In genomic region chr9:34701023-34701768, GRCh38 we compare ENCODE assay signal across 8 cellular contexts. TPM values are rescaled to one million over a fixed set of nuclear protein-coding genes. Genes with fewer than 3 reads are reported as not detected.
DNase-seq lines count a peak whose midpoint lies in the region; ATAC-seq and TF ChIP-seq lines count a peak whose summit lies in the region.

No MANE protein-coding gene starts in this region.

- no peaks in the 10 kb centered on the region for H3K36me3 Mint-ChIP-seq in CD4-positive, alpha-beta T cell (ENCODE audit: low read depth)

- peak overlapping the region; percentile 66 for H3K4me3 Mint-ChIP-seq in CD4-positive, alpha-beta T cell

- CTCF ChIA-PET in CD4-positive, alpha-beta T cell (lab: Charles Lee) = interaction anchor here (1.0 to 3.7 kb wide), 5 partner anchors 36 to 89 kb away, joined by 6 to 37 read pairs (median 11); partner anchors contain the start of genes CCL27, GALT and RPP25L
- CTCF ChIA-PET in HEK293T (lab: Yijun Ruan, JAX) = interaction anchor here (0.7 to 2.7 kb wide), 7 partner anchors 15 to 67 kb away, joined by 3 to 11 read pairs (median 3); no protein-coding TSS in a partner anchor

- H3K9me3 Mint-ChIP-seq in CD4-positive, alpha-beta T cell = no peaks in the 10 kb centered on the region

- H3K36me3 ChIP-seq in lung (ENCODE audit: control insufficient read depth in 2 of 2, insufficient read depth in 2 of 2, low read length in 2 of 2) = no peaks in the 10 kb centered on the region

- no peaks in the 10 kb centered on the region for H3K9me3 ChIP-seq in CD4-positive, alpha-beta T cell (ENCODE audit: control insufficient read depth, low read length)
- no peaks in the 10 kb centered on the region for H3K9me3 ChIP-seq in lung (ENCODE audit: control insufficient read depth in 2 of 2, insufficient read depth in 1 of 2, low read length in 1 of 2)

- H3K4me1 Mint-ChIP-seq in CD4-positive, alpha-beta T cell (ENCODE audit: low read depth) = peaks cover 14% of the 10 kb centered on the region

- no peaks in the 10 kb centered on the region for H3K27me3 ChIP-seq in CD4-positive, alpha-beta T cell (ENCODE audit: control insufficient read depth, insufficient read depth, low read length)
- H3K27me3 ChIP-seq in lung (ENCODE audit: control insufficient read depth, insufficient read depth) = no peaks in the 10 kb centered on the region

- H3K27ac Mint-ChIP-seq in CD4-positive, alpha-beta T cell = no peak overlapping the region

- peak; percentile 57 to 77 (median 65) for DNase-seq in CD4-positive, alpha-beta T cell
- peak; percentile 91 for DNase-seq in HEK293T (ENCODE audit: extremely low spot score)
- peak; percentile 54 to 74 for DNase-seq in NCI-H446 (lab: John Stamatoyannopoulos, UW)
- peak; percentile 35 to 68 for DNase-seq in activated CD8-positive, alpha-beta memory T cell treated with anti-CD3 and anti-CD28 coated beads for 1 hour (ENCODE audit: extremely low read depth in 1 of 2, low read depth in 1 of 2)
- DNase-seq in effector CD8-positive, alpha-beta T cell (lab: John Stamatoyannopoulos, UW) = peak; percentile 59
- peak; percentile 70 for DNase-seq in lung (ENCODE audit: low spot score)
- DNase-seq in stimulated activated CD4-positive, alpha-beta T cell treated with anti-CD3 and anti-CD28 coated beads, Interleukin-4, amount 100 ng/mL, for 4 hours = peak; percentile 68 to 78

- POLR2A ChIA-PET in CD4-positive, alpha-beta T cell (lab: Charles Lee) = no interaction called here
- POLR2A ChIA-PET in HEK293T (lab: Yijun Ruan, JAX) = interaction anchor here (0.8 to 1.2 kb wide), 2 partner anchors 16 to 65 kb away, joined by 3 to 4 read pairs; no protein-coding TSS in a partner anchor

- ATAC-seq in CD4-positive, alpha-beta T cell (ENCODE audit: poor library complexity) = peak; percentile 90
- ATAC-seq in lung (ENCODE audit: insufficient read depth, low FRiP score) (peak; percentile 94), HG02763 (IDR thresholded peaks at IDR 0.05; ENCODE audit: unreplicated experiment) (no peak)

- H3K4me1 ChIP-seq in lung (ENCODE audit: control insufficient read depth in 2 of 2, insufficient read depth in 2 of 2, low read length in 2 of 2) = no peaks in the 10 kb centered on the region

- peak overlapping the region; percentile 57 for H3K4me3 ChIP-seq in lung

- no peak overlapping the region for H3K27ac ChIP-seq in CD4-positive, alpha-beta T cell (ENCODE audit: low read depth, low read length)
- H3K27ac ChIP-seq in lung (ENCODE audit: low read depth in 1 of 2, low read length in 1 of 2) = peak overlapping the region; percentile 46 to 48

- intact Hi-C loops in CD4-positive, alpha-beta T cell (cut with DNase I, micrococcal nuclease) = loop anchor here in 1 of 2 experiments (2.0 to 5.0 kb wide), 3 partner anchors 26 to 69 kb away; a partner anchor contains a TSS

- 9 to 14% methylated on average over 39 to 52 of the region's 52 CpGs for WGBS in lung, 2 donors

- peak; percentile 87 for TF ChIP-seq CTCF in CD4-positive, alpha-beta T cell (IDR thresholded peaks at IDR 0.05)
- TF ChIP-seq CTCF in lung (IDR thresholded peaks at IDR 0.05; ENCODE audit: control extremely low read depth, extremely low read depth) = peak; percentile 64

- H3K27me3 Mint-ChIP-seq in CD4-positive, alpha-beta T cell = peaks cover 8% of the 10 kb centered on the region

TF ChIP-seq in HEK293T, 16 proteins besides CTCF, POLR2A, EP300 and RAD21:
- TF ChIP-seq L3MBTL2 (conservative IDR thresholded peaks at IDR 0.05) = no peak; the same call in 1 of the 2 replicates
- no peak for TF ChIP-seq ZNF384 (IDR thresholded peaks at IDR 0.05)
- no peak for TF ChIP-seq LEF1 (IDR thresholded peaks at IDR 0.05; ENCODE audit: borderline replicate concordance)
- TF ChIP-seq HDGF (IDR thresholded peaks at IDR 0.05; ENCODE audit: borderline replicate concordance) = no peak
- TF ChIP-seq FOXM1 (IDR thresholded peaks at IDR 0.05; ENCODE audit: borderline replicate concordance) = no peak
- TF ChIP-seq ARNT (IDR thresholded peaks at IDR 0.05) = no peak
- no peak for TF ChIP-seq FOXK2 (IDR thresholded peaks at IDR 0.05)
- no peak for TF ChIP-seq SP1 (IDR thresholded peaks at IDR 0.05)
- no peak for TF ChIP-seq TARDBP (IDR thresholded peaks at IDR 0.05)
- no peak for TF ChIP-seq SUZ12 (IDR thresholded peaks at IDR 0.05)
- TF ChIP-seq PKNOX1 (IDR thresholded peaks at IDR 0.05) = no peak
- no peak for TF ChIP-seq NFRKB (IDR thresholded peaks at IDR 0.05)
- TF ChIP-seq BHLHE40 (IDR thresholded peaks at IDR 0.05; ENCODE audit: borderline replicate concordance) = no peak
- TF ChIP-seq FOXA1 (IDR thresholded peaks at IDR 0.05) = no peak
- no peak for TF ChIP-seq CTBP1 (IDR thresholded peaks at IDR 0.05; ENCODE audit: borderline replicate concordance)

RNA-seq across cellular contexts. Expression of gene CCL21, which starts 8.7 kb away (rescaled TPM):
- not detected for total RNA-seq in CD4-positive, alpha-beta T cell
- total RNA-seq in lung = 100 to 1,000 TPM in 1 of 2 donors, 10 to 100 TPM in 1; 67.3 to 473 TPM
- 100 to 1,000 TPM; 140 to 223 TPM for polyA plus RNA-seq in lung

RNA-seq across cellular contexts. Expression of gene CCL19, which starts 10.1 kb away (rescaled TPM):
- total RNA-seq in CD4-positive, alpha-beta T cell = not detected
- total RNA-seq in lung = 10 to 100 TPM; 19.9 to 33.2 TPM
- polyA plus RNA-seq in lung = 10 to 100 TPM in 1 of 2 donors, 1 to 10 TPM in 1; 6.5 to 81.5 TPM

RNA-seq across cellular contexts. Expression of gene CCL27, which starts 38.7 kb away (rescaled TPM):
- not detected for total RNA-seq in CD4-positive, alpha-beta T cell
- under 1 TPM in 1 of 2 donors, not detected in 1; 0.55 TPM for total RNA-seq in lung
- polyA plus RNA-seq in lung = under 1 TPM in 1 of 2 donors, not detected in 1; 0.05 TPM

RNA-seq across cellular contexts. Expression of gene IL11RA, which starts 49.2 kb away (rescaled TPM):
- total RNA-seq in CD4-positive, alpha-beta T cell = 100 to 1,000 TPM; 117 TPM
- 10 to 100 TPM; 14.5 to 30.5 TPM for total RNA-seq in lung
- polyA plus RNA-seq in lung = 10 to 100 TPM in 1 of 2 donors, 1 to 10 TPM in 1; 5.5 to 10.7 TPM

RNA-seq across cellular contexts. Expression of gene GALT, which starts 54.7 kb away (rescaled TPM):
- total RNA-seq in CD4-positive, alpha-beta T cell = 100 to 1,000 TPM; 115 TPM
- 10 to 100 TPM; 44.1 to 53.0 TPM for total RNA-seq in lung
- 10 to 100 TPM; 23.9 to 38.7 TPM for polyA plus RNA-seq in lung

Comparison
In these comparisons a context has a peak if more than half of its experiments do, and no peak if none do; other contexts are left out.
1. RNA of gene CCL21, which starts 8.7 kb away (total RNA-seq): 67.3 to 473 TPM in lung; not detected in CD4-positive, alpha-beta T cell; every median in the first group is over 10 times any median in the second.
2. RNA of gene CCL19, which starts 10.1 kb away (total RNA-seq): 19.9 to 33.2 TPM in lung; not detected in CD4-positive, alpha-beta T cell; every median in the first group is over 10 times any median in the second.
3. Peak in every context shown above with its lines, with median percentiles within 50 percentile points of each other: DNase-seq.